ENCODE assay signal across 8 cellular contexts in genomic region chr1:67833595-67833926, GRCh38. TPM values are rescaled to one million over a fixed set of nuclear protein-coding genes. Genes with fewer than 3 reads are reported as not detected.
A peak's percentile ranks its signal among the peaks of the same experiment; 100 is the strongest.
DNase-seq lines count a peak whose midpoint lies in the region; ATAC-seq and TF ChIP-seq lines count a peak whose summit lies in the region.

No MANE protein-coding gene starts in this region.

- H3K9me3 ChIP-seq in liver (ENCODE audit: control insufficient read depth in 4 of 4, low read length in 3 of 4) (no peaks in the 10 kb centered on the region), thyroid gland (no peaks in the 10 kb centered on the region)

- intact Hi-C loops in thyroid gland (cut with DNase I), result loop anchor here (10.0 kb wide), 1 partner anchor 299 kb away; no protein-coding TSS in a partner anchor

- TF ChIP-seq CTCF in AG04449 (IDR thresholded peaks at IDR 0.05; ENCODE audit: insufficient read depth, low read length, missing control alignments), result no peak
- TF ChIP-seq CTCF in liver (IDR thresholded peaks at IDR 0.05; ENCODE audit: low read depth, low read length, missing input control), result no peak
- TF ChIP-seq CTCF in thyroid gland (IDR thresholded peaks at IDR 0.05), result no peak

- H3K27me3 ChIP-seq in liver (ENCODE audit: control insufficient read depth in 4 of 4, insufficient read depth in 4 of 4, low read length in 3 of 4) (no peaks in the 10 kb centered on the region), thyroid gland (no peaks in the 10 kb centered on the region)

- no peak for TF ChIP-seq RAD21 in liver (IDR thresholded peaks at IDR 0.05)

- DNase-seq in AG04449 (ENCODE audit: low read depth, low spot score) (no peak), T47D (ENCODE audit: low read depth in 1 of 2, low spot score in 1 of 2) (peak; percentile 11 to 44), thyroid gland (no peak)
- no peak for DNase-seq in stimulated activated naive CD4-positive, alpha-beta T cell (lab: John Stamatoyannopoulos, UW)

- POLR2A ChIA-PET in AG04449 (lab: Yijun Ruan, JAX), result interaction anchor here (2.5 kb wide), 1 partner anchor 63 kb away, joined by 6 read pairs; no protein-coding TSS in a partner anchor

- CTCF ChIA-PET in AG04449 (lab: Yijun Ruan, JAX), result interaction anchor here (0.6 to 1.2 kb wide), 3 partner anchors 17 to 298 kb away, joined by 3 to 6 read pairs (median 5); no protein-coding TSS in a partner anchor

- H3K27ac ChIP-seq in liver (ENCODE audit: low read depth in 1 of 2, low read length in 2 of 2) (peak overlapping the region; percentile 72 to 86), thyroid gland (peak overlapping the region; percentile 66 to 97 (median 92))

- TF ChIP-seq POLR2A in thyroid gland (IDR thresholded peaks at IDR 0.05), result no peak

- WGBS in liver, result 34% methylated on average over 20 of the region's 20 CpGs
- 3 to 8% methylated on average over 12 to 17 of the region's 20 CpGs for WGBS in thyroid gland, 2 donors

- ATAC-seq in HG02623 (IDR thresholded peaks at IDR 0.05; ENCODE audit: unreplicated experiment), result peak; percentile 3
- no peak for ATAC-seq in GM18502 (IDR thresholded peaks at IDR 0.05; ENCODE audit: poor library complexity, unreplicated experiment)
- ATAC-seq in HG03565 (IDR thresholded peaks at IDR 0.05; ENCODE audit: unreplicated experiment), result no peak

- peaks cover 0 to 7% (median 4%) of the 10 kb centered on the region in 4 donors for H3K4me1 ChIP-seq in liver (ENCODE audit: control insufficient read depth in 4 of 4, insufficient read depth in 4 of 4, low read length in 3 of 4)
- H3K4me1 ChIP-seq in thyroid gland, result peaks cover 17 to 30% of the 10 kb centered on the region in 2 donors

- in situ Hi-C loops in T47D (cut with HindIII; ENCODE audit: low pct_unique_long_range_greater_than_20kb, low sequenced_read_pairs), result no loop called here

- H3K36me3 ChIP-seq in liver (ENCODE audit: control insufficient read depth in 4 of 4, insufficient read depth in 3 of 4, low read depth in 1 of 4, low read length in 3 of 4) (no peaks in the 10 kb centered on the region), thyroid gland (no peaks in the 10 kb centered on the region)

- H3K9ac ChIP-seq in liver (ENCODE audit: low read depth in 1 of 2, low read length in 2 of 2), result no peak overlapping the region

- peak overlapping the region; percentile 80 for H3K4me3 ChIP-seq in AG04449 (ENCODE audit: low read depth, low read length)
- H3K4me3 ChIP-seq in liver (ENCODE audit: low read depth in 1 of 3, low read length in 3 of 3), result peak overlapping the region in 2 of 3 donors; percentile 79 to 94
- H3K4me3 ChIP-seq in thyroid gland (replicated peaks in 1 of 3), result peak overlapping the region in 2 of 3 donors; percentile 26 to 76

TF ChIP-seq in liver, 16 proteins besides CTCF, POLR2A, EP300 and RAD21:
- TF ChIP-seq REST (IDR thresholded peaks at IDR 0.05) (no peak), TAF1 (conservative IDR thresholded peaks at IDR 0.05) (no peak), HNF4G (IDR thresholded peaks at IDR 0.05) (no peak), MAX (IDR thresholded peaks at IDR 0.05) (no peak), NR2F2 (IDR thresholded peaks at IDR 0.05) (no peak), JUND (IDR thresholded peaks at IDR 0.05) (no peak)

RNA-seq across cellular contexts. Expression of gene GNG12, which starts 0.3 kb away (rescaled TPM):
- total RNA-seq in liver, result 10 to 100 TPM; 21.8 to 26.1 TPM
- polyA plus RNA-seq in liver, result 10 to 100 TPM; 15.4 to 17.7 TPM
- total RNA-seq in thyroid gland, result 100 to 1,000 TPM; 100 to 155 (median 127) TPM

Comparison
In these comparisons a context has a peak if more than half of its experiments do, and no peak if none do; other contexts are left out.
1. DNase-seq: peak in T47D (2 of 2); none in AG04449 (single experiment), thyroid gland (0 of 2) and stimulated activated naive CD4-positive, alpha-beta T cell (0 of 6).
2. Peak in every context shown above with its lines, with median percentiles within 50 percentile points of each other: H3K4me3 ChIP-seq.